In genomic region chr12:77685112-77685511, GRCh38 we compare ENCODE assay signal across 9 cellular contexts.
A peak's percentile ranks its signal among the peaks of the same experiment; 100 is the strongest.
DNase-seq lines count a peak whose midpoint lies in the region; TF ChIP-seq lines count a peak whose summit lies in the region.
"Had no signal": no experiment of that assay in that cellular context is flagged by ENCODE, and none has a peak within 500 bp of the region (broad histone marks: within the 10 kb centered on the region; RNA-seq: fewer than 3 reads in every experiment).

No MANE protein-coding gene starts in this region.

- DNase-seq in SIG-M5 treated with dmso at 0.1 percent for 504 hours (lab: John Stamatoyannopoulos, UW; ENCODE audit: unreplicated experiment) (peak; percentile 61), SIG-M5 (lab: John Stamatoyannopoulos, UW) (no peak), HFFc6 (peak; percentile 64), NCI-H1092 (lab: John Stamatoyannopoulos, UW) (peak; percentile 62), SJSA1 (ENCODE audit: low read depth in 1 of 2, low spot score in 2 of 2) (peak; percentile 33 to 60), esophagus muscularis mucosa (ENCODE audit: extremely low spot score) (no peak), sigmoid colon (no peak)

- TF ChIP-seq CTCF in HFFc6 (IDR thresholded peaks at IDR 0.05), result peak; percentile 81
- TF ChIP-seq CTCF in esophagus muscularis mucosa (IDR thresholded peaks at IDR 0.05), result peak in 2 of 3 experiments; percentile 17 to 44
- peak; percentile 61 to 65 (median 64) for TF ChIP-seq CTCF in nephron (IDR thresholded peaks at IDR 0.05; ENCODE audit: unreplicated experiment in 3 of 3)
- no peak for TF ChIP-seq CTCF in sigmoid colon (IDR thresholded peaks at IDR 0.05)

- H3K4me3 Mint-ChIP-seq in HFFc6 (no peak overlapping the region), nephron (peak overlapping the region in 1 of 3 experiments; percentile 0)

- H3K27ac ChIP-seq in SJSA1 (no peak overlapping the region), esophagus muscularis mucosa (replicated peaks in 1 of 4) (no peak overlapping the region), sigmoid colon (no peak overlapping the region)
- H3K27ac ChIP-seq: BLaER1 treated with 17β-estradiol and CSF1 and Interleukin-3, amounts not matched to agents 10 nM and 100 nM had no signal

- H3K4me1 Mint-ChIP-seq in HFFc6 (ENCODE audit: low read depth), result peaks cover 28% of the 10 kb centered on the region
- peaks cover 25% of the 10 kb centered on the region for H3K4me1 Mint-ChIP-seq in nephron

- H3K27me3 ChIP-seq in SJSA1 (replicated peaks) (0 out of 2 replicates have a peak, but pooled peaks cover 2% of the 10 kb centered on the region), esophagus muscularis mucosa (no peaks in the 10 kb centered on the region), sigmoid colon (no peaks in the 10 kb centered on the region)
- H3K27me3 ChIP-seq: BLaER1 treated with 17β-estradiol and CSF1 and Interleukin-3, amounts not matched to agents 10 nM and 100 nM had no signal

- H3K4me3 ChIP-seq in SJSA1, result no peak overlapping the region
- peak overlapping the region in 1 of 4 donors; percentile 13 for H3K4me3 ChIP-seq in esophagus muscularis mucosa
- H3K4me3 ChIP-seq in sigmoid colon, result no peak overlapping the region
- H3K4me3 ChIP-seq: BLaER1 treated with 17β-estradiol and CSF1 and Interleukin-3, amounts not matched to agents 10 nM and 100 nM had no signal

- H3K36me3 Mint-ChIP-seq in HFFc6 (ENCODE audit: low read depth), result no peaks in the 10 kb centered on the region
- no peaks in the 10 kb centered on the region for H3K36me3 Mint-ChIP-seq in nephron (ENCODE audit: low read depth)

- intact Hi-C loops in esophagus muscularis mucosa (cut with DNase I) (no loop called here), sigmoid colon (cut with DNase I) (loop anchor here (5.0 kb wide), 1 partner anchor 533 kb away; no protein-coding TSS in a partner anchor)

- TF ChIP-seq POLR2A in esophagus muscularis mucosa (IDR thresholded peaks at IDR 0.05; ENCODE audit: low read depth), result no peak
- no peak for TF ChIP-seq POLR2A in sigmoid colon (IDR thresholded peaks at IDR 0.05)

- H3K27ac Mint-ChIP-seq in HFFc6 (no peak overlapping the region), nephron (peak overlapping the region; percentile 6 to 59 (median 12))

- H3K36me3 ChIP-seq in SJSA1, result no peaks in the 10 kb centered on the region
- no peaks in the 10 kb centered on the region for H3K36me3 ChIP-seq in esophagus muscularis mucosa
- no peaks in the 10 kb centered on the region for H3K36me3 ChIP-seq in sigmoid colon
- H3K36me3 ChIP-seq: BLaER1 treated with 17β-estradiol and CSF1 and Interleukin-3, amounts not matched to agents 10 nM and 100 nM had no signal

- H3K4me1 ChIP-seq in SJSA1 (replicated peaks) (no peaks in the 10 kb centered on the region), esophagus muscularis mucosa (no peaks in the 10 kb centered on the region), sigmoid colon (no peaks in the 10 kb centered on the region)
- H3K4me1 ChIP-seq: BLaER1 treated with 17β-estradiol and CSF1 and Interleukin-3, amounts not matched to agents 10 nM and 100 nM had no signal

- TF ChIP-seq EP300 in esophagus muscularis mucosa (IDR thresholded peaks at IDR 0.05), result no peak
- no peak for TF ChIP-seq EP300 in sigmoid colon (IDR thresholded peaks at IDR 0.05)

- no peaks in the 10 kb centered on the region for H3K9me3 Mint-ChIP-seq in HFFc6
- no peaks in the 10 kb centered on the region for H3K9me3 Mint-ChIP-seq in nephron

- no peaks in the 10 kb centered on the region for H3K9me3 ChIP-seq in SJSA1 (replicated peaks)
- no peaks in the 10 kb centered on the region for H3K9me3 ChIP-seq in esophagus muscularis mucosa
- no peaks in the 10 kb centered on the region for H3K9me3 ChIP-seq in sigmoid colon
- H3K9me3 ChIP-seq: BLaER1 treated with 17β-estradiol and CSF1 and Interleukin-3, amounts not matched to agents 10 nM and 100 nM had no signal

- peaks cover 2% of the 10 kb centered on the region; the same call in 1 of the 2 replicates for H3K27me3 Mint-ChIP-seq in HFFc6 (ENCODE audit: insufficient read depth)
- no peaks in the 10 kb centered on the region for H3K27me3 Mint-ChIP-seq in nephron (ENCODE audit: low read depth)

- WGBS in esophagus muscularis mucosa, result 19% methylated on average over 6 of the region's 6 CpGs
- 4 to 9% methylated on average over 6 of the region's 6 CpGs for WGBS in sigmoid colon, 2 donors

Comparison
In these comparisons a context has a peak if more than half of its experiments do, and no peak if none do; other contexts are left out.
1. DNase-seq: peak in SIG-M5 treated with dmso at 0.1 percent for 504 hours (single experiment), HFFc6 (single experiment), NCI-H1092 (single experiment) and SJSA1 (2 of 2); none in SIG-M5 (single experiment), esophagus muscularis mucosa (single experiment) and sigmoid colon (single experiment).
2. CTCF ChIP-seq: peak in HFFc6 (single experiment), esophagus muscularis mucosa (2 of 3) and nephron (3 of 3); none in sigmoid colon (0 of 4).